Comparison of ENCODE assay signal across 8 cellular contexts in the genomic region with DNA sequence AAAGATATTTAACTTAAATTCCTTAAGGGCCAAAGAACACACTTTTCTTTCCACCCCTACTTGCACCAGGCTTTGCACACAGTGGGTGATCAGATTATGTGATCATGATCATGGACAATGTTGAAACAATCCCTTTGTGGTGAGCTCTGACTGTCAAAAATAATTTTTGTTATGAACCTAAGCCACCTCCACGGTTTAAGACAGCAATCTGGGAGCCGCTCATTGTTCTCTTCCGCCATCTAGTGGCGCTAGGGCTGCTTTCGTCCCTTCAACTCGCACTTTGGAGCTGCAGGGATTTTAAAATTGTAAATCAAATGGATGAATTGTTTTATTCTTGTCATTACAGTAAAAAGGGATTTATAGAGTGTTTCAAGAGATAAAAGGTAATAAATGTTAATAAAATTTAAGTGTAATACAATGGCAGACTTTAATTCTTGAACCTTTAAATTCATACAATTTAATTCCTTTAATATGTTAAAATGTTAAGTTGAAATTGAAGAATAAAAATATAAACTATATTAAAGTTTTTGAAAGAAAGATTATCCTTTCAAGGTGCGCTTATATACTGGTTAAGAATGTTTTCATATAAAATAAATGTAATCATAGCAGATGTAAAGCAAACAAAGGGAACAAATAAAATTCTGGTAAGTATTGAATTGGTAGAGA. TPM values are rescaled to one million over a fixed set of nuclear protein-coding genes. Genes with fewer than 3 reads are reported as not detected.
DNase-seq lines count a peak whose midpoint lies in the region; ATAC-seq and TF ChIP-seq lines count a peak whose summit lies in the region.

No MANE protein-coding gene starts in this region.

- no peaks in the 10 kb centered on the region for H3K4me1 ChIP-seq in CD8-positive, alpha-beta T cell (ENCODE audit: insufficient read depth, low read length)

- peak; percentile 95 for TF ChIP-seq CTCF in CD8-positive, alpha-beta T cell (IDR thresholded peaks at IDR 0.05)

- peak; percentile 94 for ATAC-seq in CD8-positive, alpha-beta T cell
- peak; percentile 96 for ATAC-seq in GM19397 (IDR thresholded peaks at IDR 0.05; ENCODE audit: unreplicated experiment)
- peak; percentile 91 for ATAC-seq in HG03460 (IDR thresholded peaks at IDR 0.05; ENCODE audit: unreplicated experiment)

- no peak overlapping the region for H3K4me3 ChIP-seq in CD8-positive, alpha-beta T cell (ENCODE audit: low read depth, low read length)

- no peak overlapping the region for H3K27ac ChIP-seq in CD8-positive, alpha-beta T cell (ENCODE audit: low read depth, low read length)

- no peaks in the 10 kb centered on the region for H3K9me3 Mint-ChIP-seq in CD8-positive, alpha-beta T cell

- H3K36me3 Mint-ChIP-seq in CD8-positive, alpha-beta T cell, result no peaks in the 10 kb centered on the region

- no peaks in the 10 kb centered on the region for H3K9me3 ChIP-seq in CD8-positive, alpha-beta T cell (ENCODE audit: low read length)

- POLR2A ChIA-PET in CD8-positive, alpha-beta T cell (lab: Charles Lee), result no interaction called here

- peaks cover 3% of the 10 kb centered on the region for H3K27me3 Mint-ChIP-seq in CD8-positive, alpha-beta T cell (ENCODE audit: low read depth)

- intact Hi-C loops in CD8-positive, alpha-beta T cell (cut with DNase I, micrococcal nuclease), result loop anchor here in 1 of 2 experiments (5.0 kb wide), 2 partner anchors 303 to 857 kb away; no protein-coding TSS in a partner anchor

- H3K27ac Mint-ChIP-seq in CD8-positive, alpha-beta T cell, result no peak overlapping the region

- no peaks in the 10 kb centered on the region for H3K27me3 ChIP-seq in CD8-positive, alpha-beta T cell (ENCODE audit: insufficient read depth, low read length)

- DNase-seq in CD8-positive, alpha-beta T cell, result peak; percentile 8 to 71 (median 52)
- DNase-seq in NCI-H526 treated with DMSO at 0.1 percent for 48 hours (lab: John Stamatoyannopoulos, UW) (peak; percentile 37), dermis blood vessel endothelial cell (peak; percentile 82), medulla oblongata (ENCODE audit: extremely low spot score) (peak; percentile 76)
- DNase-seq in activated CD4-positive, alpha-beta T cell treated with anti-CD3 and anti-CD28 coated beads, Interleukin-2, amount 50 U/mL, for 1 hour, result peak; percentile 58
- peak; percentile 13 for DNase-seq in stimulated activated CD8-positive, alpha-beta memory T cell treated with anti-CD3 and anti-CD28 coated beads, Interleukin-15, amount 100 ng/mL, for 24 hours (ENCODE audit: low read depth)

- no peaks in the 10 kb centered on the region for H3K36me3 ChIP-seq in CD8-positive, alpha-beta T cell (ENCODE audit: insufficient read depth, low read length)

- H3K4me3 Mint-ChIP-seq in CD8-positive, alpha-beta T cell, result no peak overlapping the region

- CTCF ChIA-PET in CD8-positive, alpha-beta T cell (lab: Charles Lee), result interaction anchor here (0.5 to 2.2 kb wide), 11 partner anchors 9 to 306 kb away, joined by 3 to 13 read pairs (median 3); no protein-coding TSS in a partner anchor

- peaks cover 2% of the 10 kb centered on the region for H3K4me1 Mint-ChIP-seq in CD8-positive, alpha-beta T cell (ENCODE audit: low read depth)

RNA-seq across cellular contexts. Expression of a gene that starts 45.3 kb away (rescaled TPM):
- 1 to 10 TPM in 1 of 2 experiments, under 1 TPM in 1; 0.97 to 1.1 TPM for total RNA-seq in CD8-positive, alpha-beta T cell
- 6.7 and 7.5 TPM in 2 replicates for total RNA-seq in dermis blood vessel endothelial cell

Comparison
In these comparisons a context has a peak if more than half of its experiments do, and no peak if none do; other contexts are left out.
1. DNase-seq: peak in every context shown above with its lines; median percentile 82 in dermis blood vessel endothelial cell; 76 in medulla oblongata; 58 in activated CD4-positive, alpha-beta T cell treated with anti-CD3 and anti-CD28 coated beads, Interleukin-2, amount 50 U/mL, for 1 hour; 52 in CD8-positive, alpha-beta T cell; 37 in NCI-H526 treated with DMSO at 0.1 percent for 48 hours; 13 in stimulated activated CD8-positive, alpha-beta memory T cell treated with anti-CD3 and anti-CD28 coated beads, Interleukin-15, amount 100 ng/mL, for 24 hours.